ENCODE assay signal across 1 cellular context in genomic region chr9:38393128-38393809, GRCh38.
TF ChIP-seq lines count a peak whose summit lies in the region.

No MANE protein-coding gene starts in this region.

TF ChIP-seq in HepG2, 621 proteins besides CTCF, POLR2A, EP300 and RAD21:
- TF ChIP-seq ZSCAN25 (CRISPR knock-in tag; IDR thresholded peaks at IDR 0.05) (peak; percentile 58), HNRNPL (IDR thresholded peaks at IDR 0.05; ENCODE audit: low read depth, low read length) (peak; percentile 60; the same call in 1 of the 2 replicates), MYNN (CRISPR knock-in tag; IDR thresholded peaks at IDR 0.05; ENCODE audit: low read depth) (no peak), BRCA1 (CRISPR knock-in tag; IDR thresholded peaks at IDR 0.05) (0 out of 2 replicates have a peak, but pooled peaks have one; percentile 4), PTBP1 (IDR thresholded peaks at IDR 0.05; ENCODE audit: low read depth, low read length, poor library complexity, severe bottlenecking) (peak; percentile 3), SNAI1 (CRISPR knock-in tag; IDR thresholded peaks at IDR 0.05; ENCODE audit: borderline replicate concordance) (peak; percentile 12; the same call in 1 of the 2 replicates), DRAP1 (CRISPR knock-in tag; IDR thresholded peaks at IDR 0.05) (no peak), ZNF33A (CRISPR knock-in tag; IDR thresholded peaks at IDR 0.05; ENCODE audit: borderline replicate concordance) (no peak), MAFF (IDR thresholded peaks at IDR 0.05; ENCODE audit: low read depth, low read length) (peak; percentile 95), ZNF768 (CRISPR knock-in tag; IDR thresholded peaks at IDR 0.05) (peak; percentile 98), ZNF720 (CRISPR knock-in tag; IDR thresholded peaks at IDR 0.05) (no peak), RBM22 (optimal IDR thresholded peaks at IDR 0.05; ENCODE audit: low read length) (peak; percentile 26), REL (CRISPR knock-in tag; conservative IDR thresholded peaks at IDR 0.05) (0 out of 2 replicates have a peak, but pooled peaks have one; percentile 7), ZFP36 (IDR thresholded peaks at IDR 0.05; ENCODE audit: borderline replicate concordance, low read depth, low read length, partially characterized antibody) (peak; percentile 36), ZEB1 (IDR thresholded peaks at IDR 0.05; ENCODE audit: insufficient replicate concordance, low read depth) (peak; percentile 12), MAFG (CRISPR knock-in tag; IDR thresholded peaks at IDR 0.05) (peak; percentile 68; the same call in 1 of the 2 replicates), MEIS1 (CRISPR knock-in tag; IDR thresholded peaks at IDR 0.05; ENCODE audit: borderline replicate concordance) (0 out of 2 replicates have a peak, but pooled peaks have one; percentile 13), MEF2D (CRISPR knock-in tag; IDR thresholded peaks at IDR 0.05) (0 out of 2 replicates have a peak, but pooled peaks have one; percentile 11), MAFK (conservative IDR thresholded peaks at IDR 0.05 in 1 of 2, IDR thresholded peaks at IDR 0.05 in 1 of 2; ENCODE audit: low read length in 2 of 2) (peak; percentile 96 to 97), GATAD2A (CRISPR knock-in tag; IDR thresholded peaks at IDR 0.05) (0 out of 2 replicates have a peak, but pooled peaks have one; percentile 4), ZMYM3 (CRISPR knock-in tag; IDR thresholded peaks at IDR 0.05) (peak; percentile 96), MTF1 (CRISPR knock-in tag; IDR thresholded peaks at IDR 0.05) (no peak), ZFX (CRISPR knock-in tag; IDR thresholded peaks at IDR 0.05; ENCODE audit: low read depth) (peak; percentile 11; the same call in 1 of the 2 replicates), ZC3H4 (CRISPR knock-in tag; IDR thresholded peaks at IDR 0.05; ENCODE audit: borderline replicate concordance) (peak; percentile 14; the same call in 1 of the 2 replicates), ZC3H13 (CRISPR knock-in tag; IDR thresholded peaks at IDR 0.05) (peak; percentile 39; the same call in 1 of the 2 replicates), GATAD1 (CRISPR knock-in tag; IDR thresholded peaks at IDR 0.05) (no peak), ZNF687 (CRISPR knock-in tag; IDR thresholded peaks at IDR 0.05) (no peak), ZNF331 (CRISPR knock-in tag; IDR thresholded peaks at IDR 0.05) (0 out of 2 replicates have a peak, but pooled peaks have one; percentile 11)
- TF ChIP-seq, protein P1, sequence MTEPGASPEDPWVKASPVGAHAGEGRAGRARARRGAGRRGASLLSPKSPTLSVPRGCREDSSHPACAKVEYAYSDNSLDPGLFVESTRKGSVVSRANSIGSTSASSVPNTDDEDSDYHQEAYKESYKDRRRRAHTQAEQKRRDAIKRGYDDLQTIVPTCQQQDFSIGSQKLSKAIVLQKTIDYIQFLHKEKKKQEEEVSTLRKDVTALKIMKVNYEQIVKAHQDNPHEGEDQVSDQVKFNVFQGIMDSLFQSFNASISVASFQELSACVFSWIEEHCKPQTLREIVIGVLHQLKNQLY (CRISPR knock-in tag; IDR thresholded peaks at IDR 0.05): no peak
- TF ChIP-seq, protein P2, sequence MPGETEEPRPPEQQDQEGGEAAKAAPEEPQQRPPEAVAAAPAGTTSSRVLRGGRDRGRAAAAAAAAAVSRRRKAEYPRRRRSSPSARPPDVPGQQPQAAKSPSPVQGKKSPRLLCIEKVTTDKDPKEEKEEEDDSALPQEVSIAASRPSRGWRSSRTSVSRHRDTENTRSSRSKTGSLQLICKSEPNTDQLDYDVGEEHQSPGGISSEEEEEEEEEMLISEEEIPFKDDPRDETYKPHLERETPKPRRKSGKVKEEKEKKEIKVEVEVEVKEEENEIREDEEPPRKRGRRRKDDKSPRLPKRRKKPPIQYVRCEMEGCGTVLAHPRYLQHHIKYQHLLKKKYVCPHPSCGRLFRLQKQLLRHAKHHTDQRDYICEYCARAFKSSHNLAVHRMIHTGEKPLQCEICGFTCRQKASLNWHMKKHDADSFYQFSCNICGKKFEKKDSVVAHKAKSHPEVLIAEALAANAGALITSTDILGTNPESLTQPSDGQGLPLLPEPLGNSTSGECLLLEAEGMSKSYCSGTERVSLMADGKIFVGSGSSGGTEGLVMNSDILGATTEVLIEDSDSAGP (CRISPR knock-in tag; IDR thresholded peaks at IDR 0.05; ENCODE audit: borderline replicate concordance): peak; percentile 19; the same call in 1 of the 2 replicates
- TF ChIP-seq, protein P3, sequence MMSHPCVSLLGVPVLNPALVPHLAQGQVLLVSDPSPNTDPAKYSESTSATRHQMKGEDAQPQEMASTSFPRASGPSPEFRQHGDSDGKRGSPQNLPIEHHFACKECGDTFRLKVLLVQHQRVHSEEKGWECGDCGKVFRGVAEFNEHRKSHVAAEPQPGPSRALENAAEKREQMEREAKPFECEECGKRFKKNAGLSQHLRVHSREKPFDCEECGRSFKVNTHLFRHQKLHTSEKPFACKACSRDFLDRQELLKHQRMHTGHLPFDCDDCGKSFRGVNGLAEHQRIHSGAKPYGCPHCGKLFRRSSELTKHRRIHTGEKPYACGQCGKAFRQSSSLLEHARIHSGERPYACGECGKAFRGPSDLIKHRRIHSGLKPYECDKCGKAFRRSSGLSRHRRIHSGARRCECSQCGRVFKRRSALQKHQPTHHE (CRISPR knock-in tag; IDR thresholded peaks at IDR 0.05; ENCODE audit: borderline replicate concordance): no peak
